In the genomic region with DNA sequence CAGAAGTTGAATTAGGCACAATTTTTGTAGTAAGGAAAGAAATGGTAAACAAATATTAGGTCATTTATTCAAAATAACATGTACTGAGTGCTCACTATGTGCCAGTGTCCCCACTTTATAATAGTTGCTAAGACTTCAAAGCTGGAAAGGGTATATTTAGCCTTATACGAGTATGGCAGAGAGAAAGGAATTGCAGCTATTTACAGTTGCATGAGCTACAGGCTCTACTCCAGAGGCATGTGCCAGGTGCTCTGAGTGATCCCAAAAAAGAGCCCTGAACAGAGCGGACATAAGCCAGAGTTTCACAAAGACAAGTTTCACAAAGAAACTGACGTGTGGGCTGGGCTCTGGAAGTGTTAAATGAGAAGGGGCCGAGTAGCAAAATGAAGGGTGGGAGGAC, we compare ENCODE assay signal across 16 cellular contexts. TPM values are rescaled to one million over a fixed set of nuclear protein-coding genes. Genes with fewer than 3 reads are reported as not detected.
DNase-seq lines count a peak whose midpoint lies in the region; ATAC-seq and TF ChIP-seq lines count a peak whose summit lies in the region.
"Had no signal": no experiment of that assay in that cellular context is flagged by ENCODE, and none has a peak within 500 bp of the region (broad histone marks: within the 10 kb centered on the region; RNA-seq: fewer than 3 reads in every experiment).

No MANE protein-coding gene starts in this region.

- no peaks in the 10 kb centered on the region for H3K9me3 ChIP-seq in smooth muscle cell (replicated peaks; ENCODE audit: low read depth)
- H3K9me3 ChIP-seq: lower lobe of right lung had no signal

- no peak for TF ChIP-seq CTCF in fibroblast of pulmonary artery (IDR thresholded peaks at IDR 0.05; ENCODE audit: low read length, missing control alignments)
- no peak for TF ChIP-seq CTCF in smooth muscle cell (IDR thresholded peaks at IDR 0.05; ENCODE audit: borderline replicate concordance, insufficient read depth, poor library complexity, severe bottlenecking)

- H3K27ac ChIP-seq in smooth muscle cell (ENCODE audit: low read depth): peak overlapping the region; percentile 50
- H3K27ac ChIP-seq: lower lobe of right lung, RWPE1 had no signal

- H3K79me2 ChIP-seq in smooth muscle cell (ENCODE audit: low read depth): no peaks in the 10 kb centered on the region

- no peaks in the 10 kb centered on the region for H3K27me3 ChIP-seq in smooth muscle cell (ENCODE audit: low read depth)

- H3K4me3 ChIP-seq in fibroblast of pulmonary artery (replicated peaks; ENCODE audit: low read depth, low read length): no peak overlapping the region
- no peak overlapping the region for H3K4me3 ChIP-seq in smooth muscle cell
- H3K4me3 ChIP-seq: lower lobe of right lung had no signal

- ATAC-seq in Right ventricle myocardium inferior: peak; percentile 92
- no peak for ATAC-seq in HG02678 (IDR thresholded peaks at IDR 0.05; ENCODE audit: unreplicated experiment)
- ATAC-seq in HG02571 (IDR thresholded peaks at IDR 0.05; ENCODE audit: unreplicated experiment): no peak

- no peak overlapping the region for H3K9ac ChIP-seq in smooth muscle cell (ENCODE audit: low read depth)

- H3K4me1 ChIP-seq in smooth muscle cell (ENCODE audit: low read depth): no peaks in the 10 kb centered on the region
- H3K4me1 ChIP-seq: lower lobe of right lung had no signal

- 65% methylated on average over 4 of the region's 4 CpGs for whole genome bisulfite sequencing in smooth muscle cell (ENCODE audit: low lambda C conversion rate)

- H3K36me3 ChIP-seq in smooth muscle cell (ENCODE audit: low read depth): no peaks in the 10 kb centered on the region
- H3K36me3 ChIP-seq: lower lobe of right lung had no signal

- peak overlapping the region; percentile 1 for H2AFZ ChIP-seq in smooth muscle cell (ENCODE audit: low read depth)

- no peaks in the 10 kb centered on the region for H3F3A ChIP-seq in smooth muscle cell (ENCODE audit: low read depth)

- H4K20me1 ChIP-seq in smooth muscle cell (ENCODE audit: low read depth): no peaks in the 10 kb centered on the region

- intact Hi-C loops in Right ventricle myocardium inferior (cut with DNase I): loop anchor here (5.0 kb wide), 1 partner anchor 52 kb away; no protein-coding TSS in a partner anchor
- intact Hi-C loops in cardiac septum (cut with DNase I): loop anchor here (5.0 kb wide), 1 partner anchor 42 kb away; the partner anchor contains the start of gene FASLG

- DNase-seq in Right ventricle myocardium inferior (ENCODE audit: missing footprints) (no peak), cardiac septum (ENCODE audit: low spot score) (no peak), UCSD-AML1 (lab: John Stamatoyannopoulos, UW; ENCODE audit: unreplicated experiment) (peak; percentile 17), fibroblast of pulmonary artery (ENCODE audit: low read depth) (peak; percentile 16), smooth muscle cell (lab: John Stamatoyannopoulos, UW; ENCODE audit: unreplicated experiment) (no peak), NCI-H187 (lab: John Stamatoyannopoulos, UW) (no peak)
- DNase-seq: caudate nucleus, erythroblast, H7, lower lobe of right lung, NCI-H1092, NCI-H510A had no signal

- no peak overlapping the region for H3K4me2 ChIP-seq in smooth muscle cell

RNA-seq across cellular contexts. Expression of gene FASLG, which starts 40.8 kb away (rescaled TPM):
- total RNA-seq in Right ventricle myocardium inferior (0.16 TPM), cardiac septum (0.27 TPM), smooth muscle cell (not detected in 2 replicates)
- polyA plus RNA-seq in smooth muscle cell: not detected in 2 replicates
- total RNA-seq: H7, HT1080 had no signal

Comparison
In these comparisons a context has a peak if more than half of its experiments do, and no peak if none do; other contexts are left out.
1. DNase-seq: peak in UCSD-AML1 (single experiment) and fibroblast of pulmonary artery (single experiment); none in Right ventricle myocardium inferior (single experiment), cardiac septum (single experiment), smooth muscle cell (single experiment) and NCI-H187 (0 of 2).